8 cellular contexts compared by ENCODE assay signal in the genomic region with DNA sequence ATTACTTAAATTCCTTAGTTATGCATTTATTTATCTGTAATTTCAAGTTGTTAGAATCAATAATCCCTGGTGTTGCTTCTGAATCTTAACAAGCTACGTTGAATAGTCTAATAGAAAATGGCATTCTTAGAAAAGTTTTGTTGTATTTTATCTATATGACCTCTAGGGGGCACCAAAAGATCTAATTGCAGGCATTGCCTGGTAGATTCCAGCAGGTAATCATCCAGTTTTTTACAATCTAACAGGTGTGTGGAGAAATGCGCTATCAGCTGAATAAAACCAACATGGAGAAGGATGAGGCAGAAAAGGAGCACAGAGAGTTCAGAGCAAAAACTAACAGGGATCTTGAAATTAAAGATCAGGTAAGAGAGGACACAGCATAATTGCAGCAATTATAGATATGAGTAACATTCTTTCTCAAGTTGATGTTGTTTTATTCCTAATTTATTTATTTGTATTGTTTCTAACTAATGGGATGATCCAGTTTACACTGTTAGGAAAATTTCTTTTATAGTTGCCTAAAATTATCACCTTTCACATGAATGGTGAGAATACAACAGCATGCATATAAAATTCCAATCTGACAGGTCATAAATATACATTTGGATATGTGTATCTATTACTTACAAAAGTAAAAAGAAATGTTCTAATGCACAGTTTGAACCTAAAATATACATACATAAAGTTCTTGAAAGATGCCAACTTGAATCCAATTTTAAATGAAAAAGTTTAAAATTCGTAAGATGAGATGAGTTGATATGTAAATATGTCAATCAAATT.
A peak's percentile ranks its signal among the peaks of the same experiment; 100 is the strongest.
DNase-seq lines count a peak whose midpoint lies in the region; ATAC-seq and TF ChIP-seq lines count a peak whose summit lies in the region.

No MANE protein-coding gene starts in this region.

- peaks cover 14% of the 10 kb centered on the region for H3K36me3 Mint-ChIP-seq in osteocyte (ENCODE audit: unreplicated experiment)
- peaks cover 11% of the 10 kb centered on the region for H3K36me3 Mint-ChIP-seq in activated CD4-positive, alpha-beta memory T cell treated with anti-CD3 and anti-CD28 coated beads for 36 hours

- DNase-seq in CMK (ENCODE audit: low read depth) (peak; percentile 7), MV-4-11 (lab: John Stamatoyannopoulos, UW) (peak; percentile 26), RPMI8226 (peak; percentile 51), esophagus muscularis mucosa (ENCODE audit: extremely low spot score) (no peak), osteocyte (ENCODE audit: extremely low spot score, unreplicated experiment) (no peak)
- no peak for DNase-seq in stimulated activated CD4-positive, alpha-beta T cell treated with anti-CD3 and anti-CD28 coated beads, Interleukin-2, amount 100 ng/mL, for 24 hours
- DNase-seq in activated CD4-positive, alpha-beta memory T cell treated with anti-CD3 and anti-CD28 coated beads for 36 hours, result no peak

- WGBS in esophagus muscularis mucosa, result 44% methylated on average over 3 of the region's 3 CpGs

- no peak overlapping the region for H3K4me3 ChIP-seq in esophagus muscularis mucosa

- intact Hi-C loops in esophagus muscularis mucosa (cut with DNase I), result loop anchor here (2.0 to 10.0 kb wide), 3 partner anchors 401 to 929 kb away; no protein-coding TSS in a partner anchor
- intact Hi-C loops in activated CD4-positive, alpha-beta memory T cell treated with anti-CD3 and anti-CD28 coated beads for 36 hours (cut with micrococcal nuclease), result loop anchor here (1.0 to 10.0 kb wide), 6 partner anchors 63 to 929 kb away; partner anchors contain the start of gene AKT3

- no peak overlapping the region for H3K4me3 Mint-ChIP-seq in osteocyte (ENCODE audit: unreplicated experiment)
- no peak overlapping the region for H3K4me3 Mint-ChIP-seq in activated CD4-positive, alpha-beta memory T cell treated with anti-CD3 and anti-CD28 coated beads for 36 hours

- H3K27ac Mint-ChIP-seq in osteocyte (ENCODE audit: unreplicated experiment), result no peak overlapping the region
- H3K27ac Mint-ChIP-seq in activated CD4-positive, alpha-beta memory T cell treated with anti-CD3 and anti-CD28 coated beads for 36 hours, result no peak overlapping the region

- H3K9me3 ChIP-seq in esophagus muscularis mucosa, result no peaks in the 10 kb centered on the region

- TF ChIP-seq CTCF in esophagus muscularis mucosa (IDR thresholded peaks at IDR 0.05), result peak; percentile 68 to 70 (median 69)
- TF ChIP-seq CTCF in osteocyte (IDR thresholded peaks at IDR 0.05), result peak; percentile 81

- POLR2A ChIA-PET in activated CD4-positive, alpha-beta memory T cell treated with anti-CD3 and anti-CD28 coated beads for 36 hours (lab: Charles Lee), result no interaction called here

- no peaks in the 10 kb centered on the region for H3K9me3 Mint-ChIP-seq in osteocyte (ENCODE audit: unreplicated experiment)
- no peaks in the 10 kb centered on the region for H3K9me3 Mint-ChIP-seq in activated CD4-positive, alpha-beta memory T cell treated with anti-CD3 and anti-CD28 coated beads for 36 hours

- TF ChIP-seq POLR2A in esophagus muscularis mucosa (IDR thresholded peaks at IDR 0.05; ENCODE audit: low read depth), result no peak

- CTCF ChIA-PET in activated CD4-positive, alpha-beta memory T cell treated with anti-CD3 and anti-CD28 coated beads for 36 hours (lab: Charles Lee), result interaction anchor here (0.5 to 3.7 kb wide), 34 partner anchors 8 to 1452 kb away, joined by 3 to 33 read pairs (median 3); partner anchors contain the start of gene CEP170

- H3K27ac ChIP-seq in esophagus muscularis mucosa (replicated peaks in 1 of 4), result no peak overlapping the region

- peak; percentile 61 for ATAC-seq in GM21447 (IDR thresholded peaks at IDR 0.05; ENCODE audit: unreplicated experiment)

- peaks cover 0 to 35% (median 17%) of the 10 kb centered on the region in 4 donors for H3K36me3 ChIP-seq in esophagus muscularis mucosa

- H3K4me1 ChIP-seq in esophagus muscularis mucosa, result no peaks in the 10 kb centered on the region

- no peak for TF ChIP-seq EP300 in esophagus muscularis mucosa (IDR thresholded peaks at IDR 0.05)

- H3K4me1 Mint-ChIP-seq in osteocyte (ENCODE audit: unreplicated experiment), result peaks cover 2% of the 10 kb centered on the region
- peaks cover 2% of the 10 kb centered on the region for H3K4me1 Mint-ChIP-seq in activated CD4-positive, alpha-beta memory T cell treated with anti-CD3 and anti-CD28 coated beads for 36 hours (ENCODE audit: low read depth)

- H3K27me3 ChIP-seq in esophagus muscularis mucosa, result no peaks in the 10 kb centered on the region

- no peaks in the 10 kb centered on the region for H3K27me3 Mint-ChIP-seq in osteocyte (ENCODE audit: unreplicated experiment)
- H3K27me3 Mint-ChIP-seq in activated CD4-positive, alpha-beta memory T cell treated with anti-CD3 and anti-CD28 coated beads for 36 hours, result no peaks in the 10 kb centered on the region

Comparison
In these comparisons a context has a peak if more than half of its experiments do, and no peak if none do; other contexts are left out.
1. DNase-seq: peak in CMK (single experiment), MV-4-11 (single experiment) and RPMI8226 (single experiment); none in esophagus muscularis mucosa (single experiment), osteocyte (single experiment), stimulated activated CD4-positive, alpha-beta T cell treated with anti-CD3 and anti-CD28 coated beads, Interleukin-2, amount 100 ng/mL, for 24 hours (0 of 2) and activated CD4-positive, alpha-beta memory T cell treated with anti-CD3 and anti-CD28 coated beads for 36 hours (single experiment).